ENCODE assay signal across 1 cellular context in the genomic region with DNA sequence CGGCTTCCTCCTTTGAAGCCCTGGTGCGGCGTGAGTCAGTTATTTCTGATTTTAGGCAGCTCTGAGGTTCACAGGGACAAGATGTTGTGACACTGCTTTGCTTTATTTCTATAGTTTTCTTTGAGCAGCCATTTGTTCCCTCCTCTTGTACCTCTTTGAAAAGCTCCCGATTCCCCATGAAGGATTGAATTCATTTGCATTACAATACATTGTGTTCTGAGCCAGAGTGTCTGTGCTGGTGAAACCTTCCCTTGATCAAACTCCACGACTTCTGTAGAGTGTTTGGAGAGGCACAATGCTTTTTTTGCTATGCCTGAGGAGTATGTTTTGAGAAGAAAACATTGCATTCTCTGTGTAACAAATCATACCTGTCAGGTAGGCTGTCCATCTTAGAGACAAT.
TF ChIP-seq lines count a peak whose summit lies in the region.

No MANE protein-coding gene starts in this region.

TF ChIP-seq in GM23338, 12 proteins besides CTCF, POLR2A, EP300 and RAD21:
- TF ChIP-seq, protein P1, sequence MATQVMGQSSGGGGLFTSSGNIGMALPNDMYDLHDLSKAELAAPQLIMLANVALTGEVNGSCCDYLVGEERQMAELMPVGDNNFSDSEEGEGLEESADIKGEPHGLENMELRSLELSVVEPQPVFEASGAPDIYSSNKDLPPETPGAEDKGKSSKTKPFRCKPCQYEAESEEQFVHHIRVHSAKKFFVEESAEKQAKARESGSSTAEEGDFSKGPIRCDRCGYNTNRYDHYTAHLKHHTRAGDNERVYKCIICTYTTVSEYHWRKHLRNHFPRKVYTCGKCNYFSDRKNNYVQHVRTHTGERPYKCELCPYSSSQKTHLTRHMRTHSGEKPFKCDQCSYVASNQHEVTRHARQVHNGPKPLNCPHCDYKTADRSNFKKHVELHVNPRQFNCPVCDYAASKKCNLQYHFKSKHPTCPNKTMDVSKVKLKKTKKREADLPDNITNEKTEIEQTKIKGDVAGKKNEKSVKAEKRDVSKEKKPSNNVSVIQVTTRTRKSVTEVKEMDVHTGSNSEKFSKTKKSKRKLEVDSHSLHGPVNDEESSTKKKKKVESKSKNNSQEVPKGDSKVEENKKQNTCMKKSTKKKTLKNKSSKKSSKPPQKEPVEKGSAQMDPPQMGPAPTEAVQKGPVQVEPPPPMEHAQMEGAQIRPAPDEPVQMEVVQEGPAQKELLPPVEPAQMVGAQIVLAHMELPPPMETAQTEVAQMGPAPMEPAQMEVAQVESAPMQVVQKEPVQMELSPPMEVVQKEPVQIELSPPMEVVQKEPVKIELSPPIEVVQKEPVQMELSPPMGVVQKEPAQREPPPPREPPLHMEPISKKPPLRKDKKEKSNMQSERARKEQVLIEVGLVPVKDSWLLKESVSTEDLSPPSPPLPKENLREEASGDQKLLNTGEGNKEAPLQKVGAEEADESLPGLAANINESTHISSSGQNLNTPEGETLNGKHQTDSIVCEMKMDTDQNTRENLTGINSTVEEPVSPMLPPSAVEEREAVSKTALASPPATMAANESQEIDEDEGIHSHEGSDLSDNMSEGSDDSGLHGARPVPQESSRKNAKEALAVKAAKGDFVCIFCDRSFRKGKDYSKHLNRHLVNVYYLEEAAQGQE (IDR thresholded peaks at IDR 0.05; ENCODE audit: unreplicated experiment), result no peak
- TF ChIP-seq STAT1 (IDR thresholded peaks at IDR 0.05; ENCODE audit: unreplicated experiment), result no peak
- no peak for TF ChIP-seq NANOG (IDR thresholded peaks at IDR 0.05; ENCODE audit: borderline replicate concordance)
- no peak for TF ChIP-seq POLR2AphosphoS5 (IDR thresholded peaks at IDR 0.05; ENCODE audit: low read depth)
- no peak for TF ChIP-seq EZH2phosphoT487 (IDR thresholded peaks at IDR 0.05; ENCODE audit: unreplicated experiment)
- TF ChIP-seq CREB1 (CRISPR knock-in tag; IDR thresholded peaks at IDR 0.05; ENCODE audit: low read depth), result no peak
- TF ChIP-seq, protein P2, sequence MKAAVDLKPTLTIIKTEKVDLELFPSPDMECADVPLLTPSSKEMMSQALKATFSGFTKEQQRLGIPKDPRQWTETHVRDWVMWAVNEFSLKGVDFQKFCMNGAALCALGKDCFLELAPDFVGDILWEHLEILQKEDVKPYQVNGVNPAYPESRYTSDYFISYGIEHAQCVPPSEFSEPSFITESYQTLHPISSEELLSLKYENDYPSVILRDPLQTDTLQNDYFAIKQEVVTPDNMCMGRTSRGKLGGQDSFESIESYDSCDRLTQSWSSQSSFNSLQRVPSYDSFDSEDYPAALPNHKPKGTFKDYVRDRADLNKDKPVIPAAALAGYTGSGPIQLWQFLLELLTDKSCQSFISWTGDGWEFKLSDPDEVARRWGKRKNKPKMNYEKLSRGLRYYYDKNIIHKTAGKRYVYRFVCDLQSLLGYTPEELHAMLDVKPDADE (IDR thresholded peaks at IDR 0.05), result no peak
- no peak for TF ChIP-seq JUNB (IDR thresholded peaks at IDR 0.05; ENCODE audit: unreplicated experiment)
- TF ChIP-seq, protein P3, sequence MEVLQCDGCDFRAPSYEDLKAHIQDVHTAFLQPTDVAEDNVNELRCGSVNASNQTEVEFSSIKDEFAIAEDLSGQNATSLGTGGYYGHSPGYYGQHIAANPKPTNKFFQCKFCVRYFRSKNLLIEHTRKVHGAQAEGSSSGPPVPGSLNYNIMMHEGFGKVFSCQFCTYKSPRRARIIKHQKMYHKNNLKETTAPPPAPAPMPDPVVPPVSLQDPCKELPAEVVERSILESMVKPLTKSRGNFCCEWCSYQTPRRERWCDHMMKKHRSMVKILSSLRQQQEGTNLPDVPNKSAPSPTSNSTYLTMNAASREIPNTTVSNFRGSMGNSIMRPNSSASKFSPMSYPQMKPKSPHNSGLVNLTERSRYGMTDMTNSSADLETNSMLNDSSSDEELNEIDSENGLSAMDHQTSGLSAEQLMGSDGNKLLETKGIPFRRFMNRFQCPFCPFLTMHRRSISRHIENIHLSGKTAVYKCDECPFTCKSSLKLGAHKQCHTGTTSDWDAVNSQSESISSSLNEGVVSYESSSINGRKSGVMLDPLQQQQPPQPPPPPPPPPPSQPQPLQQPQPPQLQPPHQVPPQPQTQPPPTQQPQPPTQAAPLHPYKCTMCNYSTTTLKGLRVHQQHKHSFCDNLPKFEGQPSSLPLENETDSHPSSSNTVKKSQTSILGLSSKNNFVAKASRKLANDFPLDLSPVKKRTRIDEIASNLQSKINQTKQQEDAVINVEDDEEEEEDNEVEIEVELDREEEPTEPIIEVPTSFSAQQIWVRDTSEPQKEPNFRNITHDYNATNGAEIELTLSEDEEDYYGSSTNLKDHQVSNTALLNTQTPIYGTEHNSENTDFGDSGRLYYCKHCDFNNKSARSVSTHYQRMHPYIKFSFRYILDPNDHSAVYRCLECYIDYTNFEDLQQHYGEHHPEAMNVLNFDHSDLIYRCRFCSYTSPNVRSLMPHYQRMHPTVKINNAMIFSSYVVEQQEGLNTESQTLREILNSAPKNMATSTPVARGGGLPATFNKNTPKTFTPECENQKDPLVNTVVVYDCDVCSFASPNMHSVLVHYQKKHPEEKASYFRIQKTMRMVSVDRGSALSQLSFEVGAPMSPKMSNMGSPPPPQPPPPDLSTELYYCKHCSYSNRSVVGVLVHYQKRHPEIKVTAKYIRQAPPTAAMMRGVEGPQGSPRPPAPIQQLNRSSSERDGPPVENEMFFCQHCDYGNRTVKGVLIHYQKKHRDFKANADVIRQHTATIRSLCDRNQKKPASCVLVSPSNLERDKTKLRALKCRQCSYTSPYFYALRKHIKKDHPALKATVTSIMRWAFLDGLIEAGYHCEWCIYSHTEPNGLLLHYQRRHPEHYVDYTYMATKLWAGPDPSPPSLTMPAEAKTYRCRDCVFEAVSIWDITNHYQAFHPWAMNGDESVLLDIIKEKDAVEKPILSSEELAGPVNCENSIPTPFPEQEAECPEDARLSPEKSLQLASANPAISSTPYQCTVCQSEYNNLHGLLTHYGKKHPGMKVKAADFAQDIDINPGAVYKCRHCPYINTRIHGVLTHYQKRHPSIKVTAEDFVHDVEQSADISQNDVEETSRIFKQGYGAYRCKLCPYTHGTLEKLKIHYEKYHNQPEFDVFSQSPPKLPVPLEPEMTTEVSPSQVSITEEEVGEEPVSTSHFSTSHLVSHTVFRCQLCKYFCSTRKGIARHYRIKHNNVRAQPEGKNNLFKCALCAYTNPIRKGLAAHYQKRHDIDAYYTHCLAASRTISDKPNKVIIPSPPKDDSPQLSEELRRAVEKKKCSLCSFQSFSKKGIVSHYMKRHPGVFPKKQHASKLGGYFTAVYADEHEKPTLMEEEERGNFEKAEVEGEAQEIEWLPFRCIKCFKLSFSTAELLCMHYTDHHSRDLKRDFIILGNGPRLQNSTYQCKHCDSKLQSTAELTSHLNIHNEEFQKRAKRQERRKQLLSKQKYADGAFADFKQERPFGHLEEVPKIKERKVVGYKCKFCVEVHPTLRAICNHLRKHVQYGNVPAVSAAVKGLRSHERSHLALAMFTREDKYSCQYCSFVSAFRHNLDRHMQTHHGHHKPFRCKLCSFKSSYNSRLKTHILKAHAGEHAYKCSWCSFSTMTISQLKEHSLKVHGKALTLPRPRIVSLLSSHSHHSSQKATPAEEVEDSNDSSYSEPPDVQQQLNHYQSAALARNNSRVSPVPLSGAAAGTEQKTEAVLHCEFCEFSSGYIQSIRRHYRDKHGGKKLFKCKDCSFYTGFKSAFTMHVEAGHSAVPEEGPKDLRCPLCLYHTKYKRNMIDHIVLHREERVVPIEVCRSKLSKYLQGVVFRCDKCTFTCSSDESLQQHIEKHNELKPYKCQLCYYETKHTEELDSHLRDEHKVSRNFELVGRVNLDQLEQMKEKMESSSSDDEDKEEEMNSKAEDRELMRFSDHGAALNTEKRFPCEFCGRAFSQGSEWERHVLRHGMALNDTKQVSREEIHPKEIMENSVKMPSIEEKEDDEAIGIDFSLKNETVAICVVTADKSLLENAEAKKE (CRISPR knock-in tag; IDR thresholded peaks at IDR 0.05), result no peak
- TF ChIP-seq ZNF114 (CRISPR knock-in tag; IDR thresholded peaks at IDR 0.05), result no peak
- no peak for TF ChIP-seq EZH2 (IDR thresholded peaks at IDR 0.05; ENCODE audit: low read depth, unreplicated experiment)
- TF ChIP-seq ZNF331 (CRISPR knock-in tag; IDR thresholded peaks at IDR 0.05; ENCODE audit: low read depth), result no peak
